Comparison of ENCODE assay signal across 24 cellular contexts in the genomic region with DNA sequence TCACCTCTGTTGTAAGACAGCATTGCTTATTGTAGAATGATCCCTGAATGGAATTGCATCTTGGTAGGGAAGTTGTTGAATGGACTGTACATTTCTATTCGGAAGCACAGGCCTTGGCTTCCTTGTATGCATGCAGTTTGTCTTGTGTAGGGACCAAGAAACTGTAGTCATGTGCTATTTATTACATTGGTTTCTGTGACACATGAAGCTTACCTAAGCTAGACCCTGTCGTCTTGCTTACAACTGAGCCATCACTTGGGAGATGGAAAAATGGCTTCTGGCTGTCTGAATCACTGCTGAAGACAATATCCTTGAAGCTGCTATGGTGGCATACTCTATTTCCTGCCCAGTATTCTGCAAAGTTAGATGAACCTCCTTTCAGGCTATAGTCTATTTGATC.
"Had no signal": no experiment of that assay in that cellular context is flagged by ENCODE, and none has a peak within 500 bp of the region (broad histone marks: within the 10 kb centered on the region; RNA-seq: fewer than 3 reads in every experiment).

No MANE protein-coding gene starts in this region.

- DNase-seq: activated CD4-positive, alpha-beta T cell treated with anti-CD3 and anti-CD28 coated beads for 4 hours; activated CD4-positive, alpha-beta T cell treated with anti-CD3 and anti-CD28 coated beads, Interleukin-2, amount 50 U/mL, for 4 hours; activated effector memory CD4-positive, alpha-beta T cell treated with anti-CD3 and anti-CD28 coated beads, Interleukin-2, amount 50 U/mL, for 16 hours; activated naive CD4-positive, alpha-beta T cell treated with anti-CD3 and anti-CD28 coated beads for 36 hours; activated T-cell treated with anti-CD3 and anti-CD28 coated beads for 4 hours; cerebellar nuclear complex; effector memory CD8-positive, alpha-beta T cell; erythroblast; hippocampal formation; left cardiac atrium; left ventricle myocardium superior; mammary epithelial cell; naive B cell; pancreas; stimulated activated CD4-positive, alpha-beta T cell treated with anti-CD3 and anti-CD28 coated beads, Interleukin-15, amount 100 ng/mL, for 24 hours; stimulated activated CD4-positive, alpha-beta T cell treated with anti-CD3 and anti-CD28 coated beads, Interleukin-2, amount 100 ng/mL, for 24 hours; stimulated activated naive B cell treated with anti-CD40 and anti-IgM and Interleukin-4, amounts not matched to agents 10 μg/mL and 1 μg/mL and 100 μg/mL, for 72 hours; stomach; thyroid gland; upper lobe of right lung had no signal

- H3K9me3 Mint-ChIP-seq: activated naive CD4-positive, alpha-beta T cell treated with anti-CD3 and anti-CD28 coated beads for 36 hours; activated T-helper 1 cell treated with anti-CD3 and anti-CD28 coated beads, Interleukin-12 subunit alpha, Interleukin-12 subunit beta, Interleukin-2, Interleukin-4 antibody, amounts not matched to agents 30 ng/mL and 10 ng/mL and 1 ng/mL, durations not matched to agents 14 hours and 24 hours and 36 hours; effector memory CD8-positive, alpha-beta T cell; naive B cell; stimulated activated naive B cell treated with anti-CD40 and anti-IgM and Interleukin-4, amounts not matched to agents 10 μg/mL and 1 μg/mL and 100 μg/mL, for 72 hours had no signal

- ATAC-seq: effector memory CD8-positive, alpha-beta T cell; gastroesophageal sphincter; left cardiac atrium; left ventricle myocardium superior; pancreas; stimulated activated naive B cell treated with anti-CD40 and anti-IgM and Interleukin-4, amounts not matched to agents 10 μg/mL and 1 μg/mL and 100 μg/mL, for 72 hours; upper lobe of right lung had no signal

- H3K27ac Mint-ChIP-seq: activated naive CD4-positive, alpha-beta T cell treated with anti-CD3 and anti-CD28 coated beads for 36 hours; activated T-helper 1 cell treated with anti-CD3 and anti-CD28 coated beads, Interleukin-12 subunit alpha, Interleukin-12 subunit beta, Interleukin-2, Interleukin-4 antibody, amounts not matched to agents 30 ng/mL and 10 ng/mL and 1 ng/mL, durations not matched to agents 14 hours and 24 hours and 36 hours; stimulated activated naive B cell treated with anti-CD40 and anti-IgM and Interleukin-4, amounts not matched to agents 10 μg/mL and 1 μg/mL and 100 μg/mL, for 72 hours had no signal

- H3K27me3 Mint-ChIP-seq: effector memory CD8-positive, alpha-beta T cell; naive B cell; stimulated activated naive B cell treated with anti-CD40 and anti-IgM and Interleukin-4, amounts not matched to agents 10 μg/mL and 1 μg/mL and 100 μg/mL, for 72 hours had no signal

- FAIRE-seq: bronchial epithelial cell, keratinocyte, pancreas had no signal

- H3K4me3 Mint-ChIP-seq: activated naive CD4-positive, alpha-beta T cell treated with anti-CD3 and anti-CD28 coated beads for 36 hours; activated T-helper 1 cell treated with anti-CD3 and anti-CD28 coated beads, Interleukin-12 subunit alpha, Interleukin-12 subunit beta, Interleukin-2, Interleukin-4 antibody, amounts not matched to agents 30 ng/mL and 10 ng/mL and 1 ng/mL, durations not matched to agents 14 hours and 24 hours and 36 hours; effector memory CD8-positive, alpha-beta T cell; naive B cell; stimulated activated naive B cell treated with anti-CD40 and anti-IgM and Interleukin-4, amounts not matched to agents 10 μg/mL and 1 μg/mL and 100 μg/mL, for 72 hours had no signal
